16 cellular contexts compared by ENCODE assay signal in genomic region chr18:11066038-11066437, GRCh38.
DNase-seq lines count a peak whose midpoint lies in the region; ATAC-seq and TF ChIP-seq lines count a peak whose summit lies in the region.
"Had no signal": no experiment of that assay in that cellular context is flagged by ENCODE, and none has a peak within 500 bp of the region (broad histone marks: within the 10 kb centered on the region; RNA-seq: fewer than 3 reads in every experiment).

No MANE protein-coding gene starts in this region.

- DNase-seq in endodermal cell (peak; percentile 66), neural progenitor cell (ENCODE audit: low spot score) (peak; percentile 4), mammary epithelial cell (no peak), BE2C (no peak)
- no peak for DNase-seq in activated CD8-positive, alpha-beta memory T cell treated with anti-CD3 and anti-CD28 coated beads, Interleukin-2, amount 10 ng/mL, durations not matched to agents 7 days and 5 days
- DNase-seq: Caco-2; CD8-positive, alpha-beta T cell; DND-41; GF-D8; IMR-90; KBM-7 had no signal

- BruUV-seq in mammary epithelial cell (replicated peaks; lab: Mats Ljungman, UMichigan): no TSS peak

- H3K4me1 ChIP-seq in HUES6 (ENCODE audit: control insufficient read depth, insufficient read depth, low read length) (peaks cover 6% of the 10 kb centered on the region), endodermal cell (ENCODE audit: control insufficient read depth, insufficient read depth, low read length) (peaks cover 4% of the 10 kb centered on the region), iPS-18a (ENCODE audit: control insufficient read depth, low read depth, low read length) (peaks cover 8% of the 10 kb centered on the region), neural progenitor cell (no peaks in the 10 kb centered on the region), mammary epithelial cell (ENCODE audit: insufficient read depth, low read length) (no peaks in the 10 kb centered on the region), BE2C (no peaks in the 10 kb centered on the region)
- H3K4me1 ChIP-seq: A549, Caco-2 had no signal

- CTCF ChIA-PET in activated CD8-positive, alpha-beta memory T cell treated with anti-CD3 and anti-CD28 coated beads, Interleukin-2, amount 10 ng/mL, durations not matched to agents 7 days and 5 days (lab: Charles Lee): no interaction called here
- CTCF ChIA-PET in mammary epithelial cell (lab: Charles Lee; ENCODE audit: low non-redundant PET): no interaction called here

- H3K27ac ChIP-seq in HUES6 (ENCODE audit: low read depth, low read length) (peak overlapping the region; percentile 9; the same call in 1 of the 2 replicates), endodermal cell (ENCODE audit: low read depth, low read length) (no peak overlapping the region), iPS-18a (ENCODE audit: low read length) (no peak overlapping the region), neural progenitor cell (no peak overlapping the region), mammary epithelial cell (ENCODE audit: insufficient read depth, low read depth, low read length) (no peak overlapping the region)
- H3K27ac ChIP-seq: A549 had no signal

- TF ChIP-seq CTCF in endodermal cell (conservative IDR thresholded peaks at IDR 0.05): no peak
- no peak for TF ChIP-seq CTCF in neural progenitor cell (IDR thresholded peaks at IDR 0.05)
- no peak for TF ChIP-seq CTCF in mammary epithelial cell (conservative IDR thresholded peaks at IDR 0.05 in 1 of 2, IDR thresholded peaks at IDR 0.05 in 1 of 2; ENCODE audit: extremely low read depth in 1 of 2, insufficient read depth in 1 of 2, low read depth in 1 of 2, low read length in 2 of 2)
- TF ChIP-seq CTCF in BE2C (IDR thresholded peaks at IDR 0.05; ENCODE audit: low read depth, low read length): no peak

- H3K36me3 ChIP-seq in HUES6 (ENCODE audit: control insufficient read depth, insufficient read depth, low read length): no peaks in the 10 kb centered on the region; the same call in 1 of the 2 replicates
- H3K36me3 ChIP-seq in endodermal cell (ENCODE audit: control insufficient read depth, insufficient read depth, low read length): no peaks in the 10 kb centered on the region
- no peaks in the 10 kb centered on the region for H3K36me3 ChIP-seq in iPS-18a (ENCODE audit: control insufficient read depth, low read depth, low read length)
- no peaks in the 10 kb centered on the region for H3K36me3 ChIP-seq in neural progenitor cell
- no peaks in the 10 kb centered on the region for H3K36me3 ChIP-seq in mammary epithelial cell (ENCODE audit: insufficient read depth, low read length)
- H3K36me3 ChIP-seq in BE2C: no peaks in the 10 kb centered on the region

- 45 to 75% methylated on average over 1 to 4 of the region's 5 CpGs for WGBS in endodermal cell (ENCODE audit: insufficient coverage in 1 of 2, insufficient read length in 1 of 2), 2 experiments
- 45% methylated on average over 5 of the region's 5 CpGs for WGBS in mammary epithelial cell (ENCODE audit: low coverage, missing lambda C conversion rate)

- dilution Hi-C loops in mammary epithelial cell (cut with HindIII; ENCODE audit: low sequenced_read_pairs): no loop called here

- H3K4me1 Mint-ChIP-seq in endodermal cell (peaks cover 16% of the 10 kb centered on the region), neural progenitor cell (no peaks in the 10 kb centered on the region)
- H3K4me1 Mint-ChIP-seq in activated CD8-positive, alpha-beta memory T cell treated with anti-CD3 and anti-CD28 coated beads, Interleukin-2, amount 10 ng/mL, durations not matched to agents 7 days and 5 days: no peaks in the 10 kb centered on the region
- H3K4me1 Mint-ChIP-seq: CD14-positive monocyte had no signal

- H3K36me3 Mint-ChIP-seq in endodermal cell (ENCODE audit: low read depth) (no peaks in the 10 kb centered on the region), neural progenitor cell (peaks cover 2% of the 10 kb centered on the region)
- no peaks in the 10 kb centered on the region for H3K36me3 Mint-ChIP-seq in activated CD8-positive, alpha-beta memory T cell treated with anti-CD3 and anti-CD28 coated beads, Interleukin-2, amount 10 ng/mL, durations not matched to agents 7 days and 5 days
- H3K36me3 Mint-ChIP-seq: CD14-positive monocyte; CD8-positive, alpha-beta T cell had no signal

- H3K27ac Mint-ChIP-seq in endodermal cell (peak overlapping the region; percentile 23), neural progenitor cell (no peak overlapping the region)
- no peak overlapping the region for H3K27ac Mint-ChIP-seq in activated CD8-positive, alpha-beta memory T cell treated with anti-CD3 and anti-CD28 coated beads, Interleukin-2, amount 10 ng/mL, durations not matched to agents 7 days and 5 days
- H3K27ac Mint-ChIP-seq: CD14-positive monocyte; CD8-positive, alpha-beta T cell had no signal

- H3K27me3 Mint-ChIP-seq in endodermal cell (ENCODE audit: insufficient read depth) (peaks cover 5% of the 10 kb centered on the region), neural progenitor cell (ENCODE audit: insufficient read depth, low read depth) (no peaks in the 10 kb centered on the region)
- H3K27me3 Mint-ChIP-seq in activated CD8-positive, alpha-beta memory T cell treated with anti-CD3 and anti-CD28 coated beads, Interleukin-2, amount 10 ng/mL, durations not matched to agents 7 days and 5 days: no peaks in the 10 kb centered on the region

- H4K20me1 ChIP-seq in neural progenitor cell (ENCODE audit: low read depth): no peaks in the 10 kb centered on the region
- H4K20me1 ChIP-seq in mammary epithelial cell (ENCODE audit: insufficient read depth, low read length): no peaks in the 10 kb centered on the region

- no peak for ATAC-seq in HG02840 (IDR thresholded peaks at IDR 0.05; ENCODE audit: low FRiP score, unreplicated experiment)
- no peak for ATAC-seq in activated CD8-positive, alpha-beta memory T cell treated with anti-CD3 and anti-CD28 coated beads, Interleukin-2, amount 10 ng/mL, durations not matched to agents 7 days and 5 days
- ATAC-seq: A549; CD8-positive, alpha-beta T cell had no signal

- no peak overlapping the region for H3K4me3 ChIP-seq in HUES6 (ENCODE audit: low read depth, low read length)
- no peak overlapping the region for H3K4me3 ChIP-seq in endodermal cell (ENCODE audit: low read length)
- peak overlapping the region; percentile 17 for H3K4me3 ChIP-seq in iPS-18a (ENCODE audit: low read length)
- H3K4me3 ChIP-seq in neural progenitor cell: no peak overlapping the region
- no peak overlapping the region for H3K4me3 ChIP-seq in mammary epithelial cell (replicated peaks in 1 of 3; ENCODE audit: insufficient read depth in 1 of 3, low read depth in 2 of 3, low read length in 3 of 3)
- H3K4me3 ChIP-seq in BE2C (ENCODE audit: low read depth, low read length): no peak overlapping the region
- H3K4me3 ChIP-seq: A549 had no signal

- no peaks in the 10 kb centered on the region for H3K27me3 ChIP-seq in HUES6 (ENCODE audit: control insufficient read depth, insufficient read depth, low read length)
- H3K27me3 ChIP-seq in endodermal cell (ENCODE audit: control insufficient read depth, insufficient read depth, low read length, poor library complexity, severe bottlenecking): no peaks in the 10 kb centered on the region
- no peaks in the 10 kb centered on the region for H3K27me3 ChIP-seq in iPS-18a (ENCODE audit: control insufficient read depth, insufficient read depth, low read length)
- H3K27me3 ChIP-seq in neural progenitor cell: no peaks in the 10 kb centered on the region
- H3K27me3 ChIP-seq in mammary epithelial cell (ENCODE audit: insufficient read depth, low read length): no peaks in the 10 kb centered on the region
- H3K27me3 ChIP-seq in BE2C: no peaks in the 10 kb centered on the region

- no peak overlapping the region for H3K4me3 Mint-ChIP-seq in endodermal cell
- no peak overlapping the region for H3K4me3 Mint-ChIP-seq in neural progenitor cell
- no peak overlapping the region for H3K4me3 Mint-ChIP-seq in activated CD8-positive, alpha-beta memory T cell treated with anti-CD3 and anti-CD28 coated beads, Interleukin-2, amount 10 ng/mL, durations not matched to agents 7 days and 5 days
- H3K4me3 Mint-ChIP-seq: CD14-positive monocyte; CD8-positive, alpha-beta T cell had no signal

- no peaks in the 10 kb centered on the region for H3F3A ChIP-seq in neural progenitor cell (ENCODE audit: low read depth)

- H3K79me2 ChIP-seq in neural progenitor cell (ENCODE audit: low read depth) (no peaks in the 10 kb centered on the region), mammary epithelial cell (ENCODE audit: insufficient read depth, low read length) (no peaks in the 10 kb centered on the region)

- H3K9me3 Mint-ChIP-seq in endodermal cell: peaks cover 24% of the 10 kb centered on the region
- H3K9me3 Mint-ChIP-seq in neural progenitor cell: peaks cover 5% of the 10 kb centered on the region
- H3K9me3 Mint-ChIP-seq in activated CD8-positive, alpha-beta memory T cell treated with anti-CD3 and anti-CD28 coated beads, Interleukin-2, amount 10 ng/mL, durations not matched to agents 7 days and 5 days (ENCODE audit: low read depth): no peaks in the 10 kb centered on the region
- H3K9me3 Mint-ChIP-seq: CD8-positive, alpha-beta T cell had no signal

- H2AFZ ChIP-seq in neural progenitor cell (replicated peaks): no peak overlapping the region
- no peak overlapping the region for H2AFZ ChIP-seq in mammary epithelial cell (ENCODE audit: low read depth, low read length)

- in situ Hi-C loops in mammary epithelial cell (cut with MboI; ENCODE audit: low sequenced_read_pairs in 2 of 2): no loop called here

- no peak overlapping the region for H3K9ac ChIP-seq in HUES6 (ENCODE audit: low read length)
- H3K9ac ChIP-seq in endodermal cell (ENCODE audit: extremely low read depth, low read length, poor library complexity, severe bottlenecking): no peak overlapping the region
- H3K9ac ChIP-seq in iPS-18a (ENCODE audit: low read length): no peak overlapping the region
- no peak overlapping the region for H3K9ac ChIP-seq in neural progenitor cell
- no peak overlapping the region for H3K9ac ChIP-seq in mammary epithelial cell (ENCODE audit: insufficient read depth, low read length)

- no peaks in the 10 kb centered on the region; the same call in 1 of the 2 replicates for H3K9me3 ChIP-seq in HUES6 (ENCODE audit: control insufficient read depth, insufficient read depth, low read depth, low read length)
- peaks cover 33% of the 10 kb centered on the region for H3K9me3 ChIP-seq in endodermal cell (ENCODE audit: control insufficient read depth, low read length)
- H3K9me3 ChIP-seq in iPS-18a (ENCODE audit: control insufficient read depth, low read depth, low read length): no peaks in the 10 kb centered on the region
- H3K9me3 ChIP-seq in neural progenitor cell (ENCODE audit: low read depth): no peaks in the 10 kb centered on the region
- peaks cover 12% of the 10 kb centered on the region for H3K9me3 ChIP-seq in mammary epithelial cell (replicated peaks; ENCODE audit: insufficient read depth, low read length)
- no peaks in the 10 kb centered on the region for H3K9me3 ChIP-seq in BE2C
- H3K9me3 ChIP-seq: A549, Caco-2 had no signal

- no peak overlapping the region for H3K4me2 ChIP-seq in neural progenitor cell
- no peak overlapping the region for H3K4me2 ChIP-seq in mammary epithelial cell (ENCODE audit: insufficient read depth, low read depth, low read length)
- H3K4me2 ChIP-seq: A549 had no signal

- intact Hi-C loops in mammary epithelial cell (cut with micrococcal nuclease): no loop called here

Comparison
In these comparisons a context has a peak if more than half of its experiments do, and no peak if none do; other contexts are left out.
1. DNase-seq: peak in endodermal cell (single experiment) and neural progenitor cell (single experiment); none in activated CD8-positive, alpha-beta memory T cell treated with anti-CD3 and anti-CD28 coated beads, Interleukin-2, amount 10 ng/mL, durations not matched to agents 7 days and 5 days (single experiment), mammary epithelial cell (single experiment) and BE2C (single experiment).